Comparison of ENCODE assay signal across 13 cellular contexts in the genomic region with DNA sequence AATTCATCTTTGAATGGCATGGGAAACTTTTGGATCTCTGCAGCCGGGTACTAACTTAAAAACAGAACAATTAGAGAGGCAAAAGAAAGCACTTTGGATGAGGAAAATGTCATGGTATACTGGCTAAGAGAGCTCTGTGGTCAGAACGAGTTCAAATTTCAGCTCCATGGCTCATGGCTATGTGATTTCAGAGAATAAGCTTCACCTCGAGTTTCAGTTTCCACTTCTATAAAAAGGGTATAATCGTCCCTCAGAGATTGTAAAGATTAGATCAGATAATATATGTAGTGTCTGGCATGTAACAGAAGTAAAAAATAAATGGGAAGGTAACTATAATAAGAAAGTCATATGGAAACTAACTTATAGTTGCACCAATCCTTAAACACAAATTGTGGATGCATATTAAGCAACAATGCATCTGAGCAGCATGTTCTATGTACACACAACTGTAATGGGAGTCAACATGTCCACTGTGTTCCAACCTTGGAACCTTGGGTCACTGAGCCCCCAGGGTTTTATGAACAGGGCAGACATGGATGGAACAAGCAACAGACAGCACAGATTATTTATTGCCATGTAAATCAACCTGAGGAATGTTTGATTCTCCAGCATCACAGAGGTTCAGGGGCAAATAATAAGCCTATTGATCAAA.
A peak's percentile ranks its signal among the peaks of the same experiment; 100 is the strongest.
DNase-seq lines count a peak whose midpoint lies in the region; ATAC-seq and TF ChIP-seq lines count a peak whose summit lies in the region.
"Had no signal": no experiment of that assay in that cellular context is flagged by ENCODE, and none has a peak within 500 bp of the region (broad histone marks: within the 10 kb centered on the region; RNA-seq: fewer than 3 reads in every experiment).

No MANE protein-coding gene starts in this region.

- no peaks in the 10 kb centered on the region for H3K36me3 ChIP-seq in prostate gland

- peak; percentile 71 for ATAC-seq in GM19043 (IDR thresholded peaks at IDR 0.05; ENCODE audit: low read depth, unreplicated experiment)
- peak; percentile 49 for ATAC-seq in HG03378 (IDR thresholded peaks at IDR 0.05; ENCODE audit: unreplicated experiment)
- no peak for ATAC-seq in HG03045 (IDR thresholded peaks at IDR 0.05; ENCODE audit: unreplicated experiment)
- ATAC-seq: sciatic nerve had no signal

- no peaks in the 10 kb centered on the region for H3K27me3 Mint-ChIP-seq in activated naive CD8-positive, alpha-beta T cell treated with anti-CD3 and anti-CD28 coated beads for 36 hours

- CTCF ChIA-PET in GM10248 (lab: Yijun Ruan, JAX): interaction anchor here (1.0 to 4.7 kb wide), 7 partner anchors 7 to 837 kb away, joined by 3 to 45 read pairs (median 5); no protein-coding TSS in a partner anchor

- H3K27ac Mint-ChIP-seq in activated naive CD8-positive, alpha-beta T cell treated with anti-CD3 and anti-CD28 coated beads for 36 hours: peak overlapping the region; percentile 36
- H3K27ac Mint-ChIP-seq: activated naive CD4-positive, alpha-beta T cell treated with anti-CD3 and anti-CD28 coated beads for 36 hours had no signal

- no peak for TF ChIP-seq POLR2A in prostate gland (IDR thresholded peaks at IDR 0.05)

- H3K27me3 ChIP-seq in prostate gland (replicated peaks; ENCODE audit: insufficient read depth): no peaks in the 10 kb centered on the region
- H3K27me3 ChIP-seq: vagina had no signal

- POLR2A ChIA-PET in GM10248 (lab: Yijun Ruan, JAX): no interaction called here

- H3K9me3 Mint-ChIP-seq in activated naive CD8-positive, alpha-beta T cell treated with anti-CD3 and anti-CD28 coated beads for 36 hours: no peaks in the 10 kb centered on the region
- H3K9me3 Mint-ChIP-seq: activated naive CD4-positive, alpha-beta T cell treated with anti-CD3 and anti-CD28 coated beads for 36 hours had no signal

- DNase-seq in GM10248 (ENCODE audit: extremely low spot score): peak; percentile 27
- no peak for DNase-seq in activated naive CD8-positive, alpha-beta T cell treated with anti-CD3 and anti-CD28 coated beads for 36 hours
- DNase-seq in activated effector memory CD4-positive, alpha-beta T cell treated with Interleukin-2 at 50 U/mL for 16 hours: no peak
- no peak for DNase-seq in prostate gland (ENCODE audit: low spot score)
- DNase-seq: activated naive CD4-positive, alpha-beta T cell treated with anti-CD3 and anti-CD28 coated beads for 36 hours; mammary epithelial cell; NCI-H774; T1000 had no signal

- peaks cover 6% of the 10 kb centered on the region for H3K36me3 Mint-ChIP-seq in activated naive CD8-positive, alpha-beta T cell treated with anti-CD3 and anti-CD28 coated beads for 36 hours

- H3K27ac ChIP-seq in prostate gland: no peak overlapping the region
- H3K27ac ChIP-seq: vagina had no signal

- H3K4me1 Mint-ChIP-seq in activated naive CD8-positive, alpha-beta T cell treated with anti-CD3 and anti-CD28 coated beads for 36 hours: peaks cover 31% of the 10 kb centered on the region

- no peaks in the 10 kb centered on the region for H3K9me3 ChIP-seq in prostate gland
- H3K9me3 ChIP-seq: vagina had no signal

- H3K4me3 ChIP-seq in prostate gland: no peak overlapping the region
- H3K4me3 ChIP-seq: vagina had no signal

- intact Hi-C loops in prostate gland (cut with DNase I): no loop called here

- H3K4me1 ChIP-seq in prostate gland (replicated peaks): no peaks in the 10 kb centered on the region

- H3K4me3 Mint-ChIP-seq in activated naive CD8-positive, alpha-beta T cell treated with anti-CD3 and anti-CD28 coated beads for 36 hours: peak overlapping the region; percentile 19
- H3K4me3 Mint-ChIP-seq: activated naive CD4-positive, alpha-beta T cell treated with anti-CD3 and anti-CD28 coated beads for 36 hours had no signal

- TF ChIP-seq CTCF in GM10248 (IDR thresholded peaks at IDR 0.05; ENCODE audit: control extremely low read depth, extremely low read depth, low read depth, missing control alignments): no peak
- TF ChIP-seq CTCF in prostate gland (IDR thresholded peaks at IDR 0.05): no peak

- WGBS in prostate gland: 27% methylated on average over 4 of the region's 4 CpGs
